ENCODE assay signal across 13 cellular contexts in genomic region chr16:89264800-89265550, GRCh38.
"Had no signal": no experiment of that assay in that cellular context is flagged by ENCODE, and none has a peak within 500 bp of the region (broad histone marks: within the 10 kb centered on the region; RNA-seq: fewer than 3 reads in every experiment).

No MANE protein-coding gene starts in this region.

- H3K27ac Mint-ChIP-seq: type B pancreatic cell had no signal

- ATAC-seq: heart left ventricle had no signal

- H3K9me3 Mint-ChIP-seq: type B pancreatic cell had no signal

- DNase-seq: activated CD4-positive, alpha-beta T cell treated with anti-CD3 and anti-CD28 coated beads, Interleukin-2, amount 50 U/mL, for 1 hour; activated CD4-positive, CD25-positive, alpha-beta regulatory T cell; activated gamma-delta T cell treated with Interleukin-2 at 50 U/mL for 16 hours; activated T-cell treated with anti-CD3 and anti-CD28 coated beads, Interleukin-2, amount 50 U/mL, for 48 hours; adrenal gland; central memory CD4-positive, alpha-beta T cell; cortex of kidney; effector CD8-positive, alpha-beta T cell; foreskin melanocyte; heart left ventricle; small intestine; T-helper 2 cell had no signal

- H3K4me3 Mint-ChIP-seq: type B pancreatic cell had no signal
